Comparison of ENCODE assay signal across 17 cellular contexts in the genomic region with DNA sequence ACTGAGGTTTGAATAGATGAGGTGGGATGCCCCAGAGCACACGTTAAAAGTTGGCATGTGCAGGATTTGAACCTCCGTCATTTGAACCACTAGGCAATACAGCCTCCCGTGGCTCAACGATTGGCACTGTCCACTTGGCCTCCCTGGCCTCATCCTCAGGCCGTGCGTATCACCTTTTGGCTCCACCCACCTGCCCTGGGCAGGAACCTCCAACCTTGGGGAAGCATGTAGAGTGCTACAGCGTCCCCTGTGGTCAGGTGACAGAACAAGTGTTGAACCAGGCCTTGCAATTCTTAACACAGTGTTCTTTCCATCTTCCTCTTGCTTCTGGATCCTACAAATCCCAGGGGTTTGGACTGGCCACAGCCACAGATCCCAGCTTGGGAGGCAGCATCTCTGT.
DNase-seq lines count a peak whose midpoint lies in the region; ATAC-seq and TF ChIP-seq lines count a peak whose summit lies in the region.
"Had no signal": no experiment of that assay in that cellular context is flagged by ENCODE, and none has a peak within 500 bp of the region (broad histone marks: within the 10 kb centered on the region; RNA-seq: fewer than 3 reads in every experiment).

No MANE protein-coding gene starts in this region.

- no peak overlapping the region for H3K27ac Mint-ChIP-seq in activated CD4-positive, alpha-beta T cell treated with anti-CD3 and anti-CD28 coated beads, Interleukin-2, amount 10 ng/mL, durations not matched to agents 7 days and 5 days
- H3K27ac Mint-ChIP-seq: CD4-positive, alpha-beta T cell had no signal

- no peak overlapping the region for H3K4me3 ChIP-seq in tibial artery
- H3K4me3 ChIP-seq: GM12878 had no signal

- no peaks in the 10 kb centered on the region for H3K9me3 Mint-ChIP-seq in activated CD4-positive, alpha-beta T cell treated with anti-CD3 and anti-CD28 coated beads, Interleukin-2, amount 10 ng/mL, durations not matched to agents 7 days and 5 days
- H3K9me3 Mint-ChIP-seq: CD4-positive, alpha-beta T cell had no signal

- ATAC-seq in Right ventricle myocardium superior (ENCODE audit: poor library complexity): no peak
- ATAC-seq: GM12878 had no signal

- peaks cover under 1% of the 10 kb centered on the region for H3K27me3 Mint-ChIP-seq in activated CD4-positive, alpha-beta T cell treated with anti-CD3 and anti-CD28 coated beads, Interleukin-2, amount 10 ng/mL, durations not matched to agents 7 days and 5 days

- no peak overlapping the region for H3K27ac ChIP-seq in tibial artery
- H3K27ac ChIP-seq: RWPE1 had no signal

- H3K4me1 Mint-ChIP-seq in activated CD4-positive, alpha-beta T cell treated with anti-CD3 and anti-CD28 coated beads, Interleukin-2, amount 10 ng/mL, durations not matched to agents 7 days and 5 days: no peaks in the 10 kb centered on the region

- no peaks in the 10 kb centered on the region for H3K36me3 ChIP-seq in tibial artery

- DNase-seq in cardiac septum (ENCODE audit: low spot score) (peak; percentile 57), Right ventricle myocardium superior (no peak), RPMI8226 (peak; percentile 33), iPS DF 4.7 (ENCODE audit: extremely low read depth, low spot score) (peak; percentile 68), AML-193 (lab: John Stamatoyannopoulos, UW) (no peak), tibial artery (no peak)
- DNase-seq in activated CD4-positive, alpha-beta T cell treated with anti-CD3 and anti-CD28 coated beads, Interleukin-2, amount 10 ng/mL, durations not matched to agents 7 days and 5 days: no peak
- no peak for DNase-seq in stimulated activated CD4-positive, alpha-beta T cell treated with anti-CD3 and anti-CD28 coated beads, Interleukin-2, amount 100 ng/mL, for 24 hours
- DNase-seq: Calu3; CD4-positive, alpha-beta T cell; KG1; NCI-H1092; NCI-H69; NK-92 treated with Interleukin-12 subunit alpha and Interleukin-12 subunit beta, amount 100 ng/mL, for 24 hours; OCI-M1 had no signal

- H3K27me3 ChIP-seq in tibial artery: peaks cover 0 to 60% of the 10 kb centered on the region in 2 donors

- no peaks in the 10 kb centered on the region for H3K4me1 ChIP-seq in tibial artery

- no peak for TF ChIP-seq CTCF in tibial artery (IDR thresholded peaks at IDR 0.05)

- POLR2A ChIA-PET in activated CD4-positive, alpha-beta T cell treated with anti-CD3 and anti-CD28 coated beads, Interleukin-2, amount 10 ng/mL, durations not matched to agents 7 days and 5 days (lab: Charles Lee): no interaction called here

- intact Hi-C loops in cardiac septum (cut with DNase I): no loop called here
- intact Hi-C loops in Right ventricle myocardium superior (cut with DNase I): no loop called here
- intact Hi-C loops in tibial artery (cut with DNase I; ENCODE audit: low total_unique reads): no loop called here

- no peak overlapping the region for H3K4me3 Mint-ChIP-seq in activated CD4-positive, alpha-beta T cell treated with anti-CD3 and anti-CD28 coated beads, Interleukin-2, amount 10 ng/mL, durations not matched to agents 7 days and 5 days
- H3K4me3 Mint-ChIP-seq: CD4-positive, alpha-beta T cell had no signal

- CTCF ChIA-PET in activated CD4-positive, alpha-beta T cell treated with anti-CD3 and anti-CD28 coated beads, Interleukin-2, amount 10 ng/mL, durations not matched to agents 7 days and 5 days (lab: Charles Lee): no interaction called here

- H3K36me3 Mint-ChIP-seq in activated CD4-positive, alpha-beta T cell treated with anti-CD3 and anti-CD28 coated beads, Interleukin-2, amount 10 ng/mL, durations not matched to agents 7 days and 5 days (ENCODE audit: low read depth): no peaks in the 10 kb centered on the region

- no peaks in the 10 kb centered on the region for H3K9me3 ChIP-seq in tibial artery

Comparison
In these comparisons a context has a peak if more than half of its experiments do, and no peak if none do; other contexts are left out.
1. DNase-seq: peak in cardiac septum (single experiment), RPMI8226 (single experiment) and iPS DF 4.7 (single experiment); none in Right ventricle myocardium superior (single experiment), activated CD4-positive, alpha-beta T cell treated with anti-CD3 and anti-CD28 coated beads, Interleukin-2, amount 10 ng/mL, durations not matched to agents 7 days and 5 days (single experiment), AML-193 (0 of 2), stimulated activated CD4-positive, alpha-beta T cell treated with anti-CD3 and anti-CD28 coated beads, Interleukin-2, amount 100 ng/mL, for 24 hours (0 of 2) and tibial artery (0 of 2).